In genomic region chr10:7123719-7124118, GRCh38 we compare ENCODE assay signal across 26 cellular contexts.
"Had no signal": no experiment of that assay in that cellular context is flagged by ENCODE, and none has a peak within 500 bp of the region (broad histone marks: within the 10 kb centered on the region; RNA-seq: fewer than 3 reads in every experiment).

No MANE protein-coding gene starts in this region.

- H3K9me3 ChIP-seq: ovary, spleen, suprapubic skin, testis, tibial artery, upper lobe of right lung, uterus had no signal

- H3K4me1 ChIP-seq: neural progenitor cell, parathyroid adenoma, suprapubic skin, testis, tibial artery, transverse colon, upper lobe of right lung, uterus had no signal

- H3K4me3 ChIP-seq: neural progenitor cell, ovary, skin epidermis, smooth muscle cell, spleen, suprapubic skin, testis, tibial artery, transverse colon, upper lobe of right lung, uterus had no signal

- DNase-seq: naive thymus-derived CD4-positive, alpha-beta T cell; natural killer cell; occipital lobe; ovary; posterior cingulate gyrus; right cardiac atrium; spleen; stimulated activated CD4-positive, alpha-beta T cell treated with anti-CD3 and anti-CD28 coated beads, Interleukin-12 subunit alpha, Interleukin-12 subunit beta, amount 100 ng/mL, for 4 hours; stimulated activated CD4-positive, alpha-beta T cell treated with anti-CD3 and anti-CD28 coated beads, Interleukin-1b, Interleukin-23, amount 100 ng/mL, for 48 hours; stimulated activated CD4-positive, alpha-beta T cell treated with anti-CD3 and anti-CD28 coated beads, Interleukin-4, amount 100 ng/mL, for 1 hour; stimulated activated CD4-positive, alpha-beta T cell treated with anti-CD3 and anti-CD28 coated beads, Interleukin-4, amount 100 ng/mL, for 4 hours; stimulated activated CD8-positive, alpha-beta memory T cell treated with anti-CD3 and anti-CD28 coated beads, Interleukin-4, amount 100 ng/mL, for 48 hours; stimulated activated naive CD4-positive, alpha-beta T cell; stimulated activated naive CD8-positive, alpha-beta T cell treated with anti-CD3 and anti-CD28 coated beads, Interleukin-15, amount 100 ng/mL, for 72 hours; stimulated activated naive CD8-positive, alpha-beta T cell treated with anti-CD3 and anti-CD28 coated beads, Interleukin-15, Interleukin-2, amounts not matched to agents 100 U/mL and 50 U/mL, for 24 hours; substantia nigra; testis; tibial artery; transverse colon; upper lobe of right lung; uterus had no signal

- H3K36me3 ChIP-seq: neural progenitor cell, ovary, spleen, suprapubic skin, tibial artery, transverse colon, upper lobe of right lung, uterus had no signal

- H3K4me2 ChIP-seq: neural progenitor cell, smooth muscle cell had no signal

- H3K27me3 ChIP-seq: neural progenitor cell, ovary, spleen, testis, tibial artery, transverse colon, upper lobe of right lung, uterus had no signal

- H3K27ac ChIP-seq: neural progenitor cell, ovary, parathyroid adenoma, skin epidermis, spleen, suprapubic skin, testis, tibial artery, transverse colon, upper lobe of right lung, uterus had no signal

- H3K9ac ChIP-seq: neural progenitor cell, parathyroid adenoma had no signal
